ENCODE assay signal across 29 cellular contexts in the genomic region with DNA sequence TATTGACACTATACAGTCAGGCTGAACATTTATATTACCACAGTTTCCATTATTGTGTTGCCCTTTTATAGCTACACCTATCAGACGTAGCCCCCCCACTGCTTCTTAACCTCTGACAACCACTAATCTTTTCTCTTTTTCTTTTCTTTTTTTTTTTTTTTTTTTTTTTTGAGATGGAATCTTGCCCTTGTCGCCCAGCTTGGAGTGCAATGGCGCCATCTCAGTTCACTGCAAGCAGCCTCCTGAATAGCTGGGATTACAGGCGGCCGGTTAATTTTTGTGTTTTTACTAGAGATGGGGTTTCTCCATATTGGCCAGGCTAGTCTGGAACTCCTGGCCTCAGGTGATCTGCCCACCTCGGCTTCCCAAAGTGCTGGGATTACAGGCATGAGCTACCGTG.
DNase-seq lines count a peak whose midpoint lies in the region; ATAC-seq and TF ChIP-seq lines count a peak whose summit lies in the region.
"Had no signal": no experiment of that assay in that cellular context is flagged by ENCODE, and none has a peak within 500 bp of the region (broad histone marks: within the 10 kb centered on the region; RNA-seq: fewer than 3 reads in every experiment).

No MANE protein-coding gene starts in this region.

- H3F3A ChIP-seq in neural progenitor cell (ENCODE audit: low read depth) (no peaks in the 10 kb centered on the region), MM.1S (ENCODE audit: insufficient read depth, low read length) (no peaks in the 10 kb centered on the region)

- H3K9ac ChIP-seq in H9 (ENCODE audit: extremely low read depth, insufficient read length, low read length), result no peak overlapping the region
- H3K9ac ChIP-seq in neural progenitor cell, result no peak overlapping the region
- H3K9ac ChIP-seq in MM.1S (ENCODE audit: low read length), result no peak overlapping the region
- H3K9ac ChIP-seq: parathyroid adenoma had no signal

- no peak overlapping the region for H3K56ac ChIP-seq in H9 (ENCODE audit: insufficient read length, low read depth, low read length)

- H2BK20ac ChIP-seq in H9 (ENCODE audit: low read depth, low read length, poor library complexity, severe bottlenecking), result no peak overlapping the region

- H3K27me3 ChIP-seq in H9 (ENCODE audit: insufficient read depth, low read length), result no peaks in the 10 kb centered on the region
- H3K27me3 ChIP-seq in neural progenitor cell, result no peaks in the 10 kb centered on the region
- H3K27me3 ChIP-seq in MM.1S (replicated peaks; ENCODE audit: insufficient read depth, low read length), result no peaks in the 10 kb centered on the region
- H3K27me3 ChIP-seq: breast epithelium, left lung, upper lobe of right lung had no signal

- H3K9me3 ChIP-seq in H9 (ENCODE audit: control insufficient read depth, low read depth, low read length), result no peaks in the 10 kb centered on the region
- no peaks in the 10 kb centered on the region for H3K9me3 ChIP-seq in neural progenitor cell (ENCODE audit: low read depth)
- no peaks in the 10 kb centered on the region for H3K9me3 ChIP-seq in MM.1S (replicated peaks; ENCODE audit: insufficient read depth, low read length)
- H3K9me3 ChIP-seq: breast epithelium, left lung, upper lobe of right lung had no signal

- no peak overlapping the region for H4K8ac ChIP-seq in H9 (replicated peaks; ENCODE audit: insufficient read length, low read depth, low read length)

- H3K4me2 ChIP-seq in H9 (ENCODE audit: insufficient read depth, insufficient read length, low read length), result no peak overlapping the region
- no peak overlapping the region for H3K4me2 ChIP-seq in neural progenitor cell
- no peak overlapping the region for H3K4me2 ChIP-seq in MM.1S (ENCODE audit: low read depth, low read length)
- H3K4me2 ChIP-seq: PC-9 had no signal

- no peak overlapping the region for H3K14ac ChIP-seq in H9 (ENCODE audit: insufficient read depth, low read length)

- no peak overlapping the region for H2BK120ac ChIP-seq in H9 (ENCODE audit: low read depth, low read length, poor library complexity, severe bottlenecking)

- H3K4me3 Mint-ChIP-seq in H9, result no peak overlapping the region
- no peak overlapping the region for H3K4me3 Mint-ChIP-seq in neural progenitor cell
- H3K4me3 Mint-ChIP-seq in activated CD8-positive, alpha-beta memory T cell treated with anti-CD3 and anti-CD28 coated beads, Interleukin-2, amount 10 ng/mL, durations not matched to agents 7 days and 5 days, result no peak overlapping the region
- H3K4me3 Mint-ChIP-seq: activated CD4-positive, alpha-beta T cell treated with anti-CD3 and anti-CD28 coated beads for 36 hours; activated naive CD4-positive, alpha-beta T cell treated with anti-CD3 and anti-CD28 coated beads, Interleukin-2, amount 50 U/mL, for 24 hours; memory B cell; neural crest cell; T-helper 17 cell had no signal

- no peaks in the 10 kb centered on the region for H3K23me2 ChIP-seq in H9 (ENCODE audit: insufficient read length, low read depth, low read length, poor library complexity, severe bottlenecking)

- ATAC-seq in activated CD8-positive, alpha-beta memory T cell treated with anti-CD3 and anti-CD28 coated beads, Interleukin-2, amount 10 ng/mL, durations not matched to agents 7 days and 5 days, result no peak
- no peak for ATAC-seq in GM21423 (IDR thresholded peaks at IDR 0.05; ENCODE audit: unreplicated experiment)
- ATAC-seq: activated CD4-positive, alpha-beta T cell treated with anti-CD3 and anti-CD28 coated beads for 36 hours; left lung; T-helper 17 cell; upper lobe of right lung had no signal

- H3K23ac ChIP-seq in H9 (ENCODE audit: insufficient read length, low read depth, low read length), result no peak overlapping the region

- no peak overlapping the region for H2BK12ac ChIP-seq in H9 (ENCODE audit: insufficient read length, low read depth, low read length)

- DNase-seq in H9, result peak; percentile 38
- DNase-seq in NB4 (ENCODE audit: low read depth), result no peak
- no peak for DNase-seq in cardiac fibroblast (ENCODE audit: low read depth in 2 of 2)
- peak; percentile 27 for DNase-seq in neural progenitor cell (ENCODE audit: low spot score)
- DNase-seq in activated CD8-positive, alpha-beta memory T cell treated with anti-CD3 and anti-CD28 coated beads, Interleukin-2, amount 10 ng/mL, durations not matched to agents 7 days and 5 days, result no peak
- no peak for DNase-seq in MM.1S
- DNase-seq: activated CD4-positive, alpha-beta T cell treated with anti-CD3 and anti-CD28 coated beads for 36 hours; activated T-cell treated with anti-CD3 and anti-CD28 coated beads for 4 hours; amygdala; Calu3; HCEC 1CT; IMR-90; left lung; NCI-H1105; NCI-H187; NCI-H524 treated with DMSO at 0.1 percent for 48 hours; NK-92 treated with Interleukin-12 subunit alpha and Interleukin-12 subunit beta, amount 100 ng/mL, for 24 hours; PC-9; stimulated activated naive CD4-positive, alpha-beta T cell; T-helper 17 cell; upper lobe of right lung had no signal

- no peak overlapping the region for H2BK15ac ChIP-seq in H9 (ENCODE audit: low read depth, low read length)

- CTCF ChIA-PET in activated CD8-positive, alpha-beta memory T cell treated with anti-CD3 and anti-CD28 coated beads, Interleukin-2, amount 10 ng/mL, durations not matched to agents 7 days and 5 days (lab: Charles Lee), result no interaction called here

- no peak for TF ChIP-seq POLR2A in NB4 (IDR thresholded peaks at IDR 0.05; ENCODE audit: extremely low read depth, insufficient read length)

- H3K79me2 ChIP-seq in H9 (ENCODE audit: insufficient read depth, low read length), result no peaks in the 10 kb centered on the region
- peaks cover 46% of the 10 kb centered on the region for H3K79me2 ChIP-seq in neural progenitor cell (ENCODE audit: low read depth)
- H3K79me2 ChIP-seq in MM.1S (ENCODE audit: low read length), result peaks cover 48% of the 10 kb centered on the region

- no peak overlapping the region for H2AFZ ChIP-seq in H9 (ENCODE audit: low read length)
- H2AFZ ChIP-seq in neural progenitor cell (replicated peaks), result no peak overlapping the region
- no peak overlapping the region for H2AFZ ChIP-seq in MM.1S (ENCODE audit: low read length)
- H2AFZ ChIP-seq: parathyroid adenoma, PC-9 had no signal

- TF ChIP-seq CTCF in H9 (conservative IDR thresholded peaks at IDR 0.05) (peak; percentile 47; the same call in 1 of the 3 replicates), NB4 (IDR thresholded peaks at IDR 0.05; ENCODE audit: low read depth, low read length) (peak; percentile 3), cardiac fibroblast (IDR thresholded peaks at IDR 0.05; ENCODE audit: low read depth, low read length) (peak; percentile 6), neural progenitor cell (IDR thresholded peaks at IDR 0.05) (peak; percentile 12), MM.1S (IDR thresholded peaks at IDR 0.05; ENCODE audit: low read length) (no peak)

- no peak overlapping the region for H2BK5ac ChIP-seq in H9 (ENCODE audit: insufficient read length, low read length)

- no peak overlapping the region for H3K4ac ChIP-seq in H9 (ENCODE audit: low read depth, low read length)

- no peaks in the 10 kb centered on the region for H3K79me1 ChIP-seq in H9 (ENCODE audit: insufficient read depth, low read depth, low read length, poor library complexity, severe bottlenecking)

- H4K20me1 ChIP-seq in H9 (ENCODE audit: control insufficient read depth, insufficient read depth, insufficient read length) (no peaks in the 10 kb centered on the region), neural progenitor cell (ENCODE audit: low read depth) (peaks cover 15% of the 10 kb centered on the region), MM.1S (ENCODE audit: insufficient read depth, low read length) (no peaks in the 10 kb centered on the region)

- H4K91ac ChIP-seq in H9 (ENCODE audit: insufficient read length, low read depth, low read length), result no peak overlapping the region

- no peak overlapping the region for H4K5ac ChIP-seq in H9 (ENCODE audit: insufficient read length, low read depth, low read length)

- H3K27ac Mint-ChIP-seq in H9, result peak overlapping the region in 1 of 3 experiments; percentile 35; a peak in 1 of 7 replicates
- H3K27ac Mint-ChIP-seq in neural progenitor cell, result no peak overlapping the region
- H3K27ac Mint-ChIP-seq in activated CD8-positive, alpha-beta memory T cell treated with anti-CD3 and anti-CD28 coated beads, Interleukin-2, amount 10 ng/mL, durations not matched to agents 7 days and 5 days, result no peak overlapping the region
- H3K27ac Mint-ChIP-seq: activated CD4-positive, alpha-beta T cell treated with anti-CD3 and anti-CD28 coated beads for 36 hours; activated naive CD4-positive, alpha-beta T cell treated with anti-CD3 and anti-CD28 coated beads, Interleukin-2, amount 50 U/mL, for 24 hours; memory B cell; T-helper 17 cell had no signal

- H3K4me1 ChIP-seq in H9 (ENCODE audit: insufficient read depth, low read length), result no peaks in the 10 kb centered on the region
- H3K4me1 ChIP-seq in neural progenitor cell, result no peaks in the 10 kb centered on the region
- no peaks in the 10 kb centered on the region for H3K4me1 ChIP-seq in MM.1S (ENCODE audit: low read length)
- H3K4me1 ChIP-seq: breast epithelium, left lung, parathyroid adenoma, upper lobe of right lung had no signal

- no peak overlapping the region for H3K27ac ChIP-seq in H9 (ENCODE audit: insufficient read length, low read depth, low read length)
- H3K27ac ChIP-seq in neural progenitor cell, result no peak overlapping the region
- H3K27ac ChIP-seq in MM.1S (ENCODE audit: low read length), result no peak overlapping the region
- H3K27ac ChIP-seq: breast epithelium, C4-2B, left lung, parathyroid adenoma, PC-9, skin epidermis, upper lobe of right lung had no signal

- H3K4me3 ChIP-seq in NB4 (ENCODE audit: low read depth, low read length) (no peak overlapping the region), cardiac fibroblast (replicated peaks in 1 of 2; ENCODE audit: low read depth in 2 of 2, low read length in 2 of 2) (no peak overlapping the region), neural progenitor cell (no peak overlapping the region), MM.1S (ENCODE audit: low read length) (no peak overlapping the region)
- H3K4me3 ChIP-seq: breast epithelium, left lung, PC-9, skin epidermis, upper lobe of right lung had no signal

- H3K4me1 Mint-ChIP-seq in H9, result peaks cover 0 to 5% of the 10 kb centered on the region in 2 experiments; a peak in 1 of 4 replicates
- no peaks in the 10 kb centered on the region for H3K4me1 Mint-ChIP-seq in neural progenitor cell
- H3K4me1 Mint-ChIP-seq in activated CD8-positive, alpha-beta memory T cell treated with anti-CD3 and anti-CD28 coated beads, Interleukin-2, amount 10 ng/mL, durations not matched to agents 7 days and 5 days, result peaks cover 2% of the 10 kb centered on the region
- H3K4me1 Mint-ChIP-seq: memory B cell, neural crest cell had no signal

- no peaks in the 10 kb centered on the region for H3K9me2 ChIP-seq in MM.1S (replicated peaks; ENCODE audit: insufficient read depth, low read length)

- H3T11ph ChIP-seq in H9 (ENCODE audit: low read length), result no peak overlapping the region

- no peaks in the 10 kb centered on the region for H3K27me3 Mint-ChIP-seq in H9 (ENCODE audit: low read depth)
- H3K27me3 Mint-ChIP-seq in neural progenitor cell (ENCODE audit: insufficient read depth, low read depth), result no peaks in the 10 kb centered on the region
- no peaks in the 10 kb centered on the region for H3K27me3 Mint-ChIP-seq in activated CD8-positive, alpha-beta memory T cell treated with anti-CD3 and anti-CD28 coated beads, Interleukin-2, amount 10 ng/mL, durations not matched to agents 7 days and 5 days
- H3K27me3 Mint-ChIP-seq: activated CD4-positive, alpha-beta T cell treated with anti-CD3 and anti-CD28 coated beads for 36 hours; activated naive CD4-positive, alpha-beta T cell treated with anti-CD3 and anti-CD28 coated beads, Interleukin-2, amount 50 U/mL, for 24 hours; memory B cell; T-helper 17 cell had no signal

- H3K18ac ChIP-seq in H9 (ENCODE audit: insufficient read length, low read depth, low read length), result no peak overlapping the region

- no CpG with 5 or more reads among the region's 7 CpGs for WGBS in H9 (ENCODE audit: extremely low coverage, insufficient read length, low lambda C conversion rate)

- no peaks in the 10 kb centered on the region for H3K9me3 Mint-ChIP-seq in H9
- no peaks in the 10 kb centered on the region for H3K9me3 Mint-ChIP-seq in neural progenitor cell
- H3K9me3 Mint-ChIP-seq in activated CD8-positive, alpha-beta memory T cell treated with anti-CD3 and anti-CD28 coated beads, Interleukin-2, amount 10 ng/mL, durations not matched to agents 7 days and 5 days (ENCODE audit: low read depth), result no peaks in the 10 kb centered on the region
- H3K9me3 Mint-ChIP-seq: activated naive CD4-positive, alpha-beta T cell treated with anti-CD3 and anti-CD28 coated beads, Interleukin-2, amount 50 U/mL, for 24 hours; memory B cell; neural crest cell had no signal

- H3K36me3 ChIP-seq in neural progenitor cell (peaks cover 3% of the 10 kb centered on the region), MM.1S (replicated peaks; ENCODE audit: insufficient read depth, low read length) (peaks cover under 1% of the 10 kb centered on the region; the same call in 1 of the 2 replicates)

- peaks cover 6 to 30% (median 29%) of the 10 kb centered on the region in 3 experiments; a peak in 6 of 7 replicates for H3K36me3 Mint-ChIP-seq in H9 (ENCODE audit: insufficient read depth in 1 of 3, low read depth in 3 of 3)
- H3K36me3 Mint-ChIP-seq in neural progenitor cell, result peaks cover 19% of the 10 kb centered on the region
- peaks cover 34% of the 10 kb centered on the region for H3K36me3 Mint-ChIP-seq in activated CD8-positive, alpha-beta memory T cell treated with anti-CD3 and anti-CD28 coated beads, Interleukin-2, amount 10 ng/mL, durations not matched to agents 7 days and 5 days

- no peak overlapping the region for H2AK5ac ChIP-seq in H9 (ENCODE audit: insufficient read length, low read length)

Comparison
In these comparisons a context has a peak if more than half of its experiments do, and no peak if none do; other contexts are left out.
1. DNase-seq: peak in H9 (single experiment) and neural progenitor cell (single experiment); none in NB4 (single experiment), cardiac fibroblast (0 of 2), activated CD8-positive, alpha-beta memory T cell treated with anti-CD3 and anti-CD28 coated beads, Interleukin-2, amount 10 ng/mL, durations not matched to agents 7 days and 5 days (single experiment) and MM.1S (single experiment).